35 cellular contexts compared by ENCODE assay signal in genomic region chr6:152259234-152259633, GRCh38.
"Had no signal": no experiment of that assay in that cellular context is flagged by ENCODE, and none has a peak within 500 bp of the region (broad histone marks: within the 10 kb centered on the region; RNA-seq: fewer than 3 reads in every experiment).

No MANE protein-coding gene starts in this region.

- H3K27ac Mint-ChIP-seq: activated B cell treated with CpG ODN at 0.5 μM for 24 hours; activated CD4-positive, alpha-beta memory T cell treated with anti-CD3 and anti-CD28 coated beads for 36 hours; activated CD4-positive, alpha-beta T cell treated with anti-CD3 and anti-CD28 coated beads, Interleukin-2, amount 10 ng/mL, durations not matched to agents 24 days and 14 days; activated CD8-positive, alpha-beta T cell treated with anti-CD3 and anti-CD28 coated beads for 36 hours; activated naive CD4-positive, alpha-beta T cell treated with anti-CD3 and anti-CD28 coated beads for 36 hours; activated naive CD4-positive, alpha-beta T cell treated with anti-CD3 and anti-CD28 coated beads, Interleukin-2, amount 50 U/mL, for 72 hours; activated naive CD8-positive, alpha-beta T cell treated with anti-CD3 and anti-CD28 coated beads for 36 hours; activated T-cell treated with anti-CD3 and anti-CD28 coated beads, Interleukin-2, amount 50 U/mL, for 72 hours; activated T-helper 1 cell treated with anti-CD3 and anti-CD28 coated beads, Interleukin-12 subunit alpha, Interleukin-12 subunit beta, Interleukin-2, Interleukin-4 antibody, amounts not matched to agents 30 ng/mL and 10 ng/mL and 1 ng/mL, durations not matched to agents 14 hours and 24 hours and 36 hours; activated T-helper 17 cell treated with anti-CD3 and anti-CD28 coated beads, Interleukin-2, amount 50 U/mL, for 72 hours; brain; T-helper 1 cell treated with Interleukin-12 subunit alpha and Interleukin-12 subunit beta and Interleukin-4 antibody, amounts not matched to agents 30 μg/mL and 1 μg/mL, for 36 hours; T-helper 2 cell treated with Interferon-gamma antibody and Interleukin-4, amounts not matched to agents 5 μg/mL and 100 μg/mL, for 36 hours had no signal

- H3K27me3 Mint-ChIP-seq: activated B cell treated with CpG ODN at 0.5 μM for 24 hours; activated CD4-positive, alpha-beta memory T cell treated with anti-CD3 and anti-CD28 coated beads for 36 hours; activated CD4-positive, alpha-beta T cell treated with anti-CD3 and anti-CD28 coated beads, Interleukin-2, amount 10 ng/mL, durations not matched to agents 24 days and 14 days; activated CD8-positive, alpha-beta T cell treated with anti-CD3 and anti-CD28 coated beads for 36 hours; activated naive CD8-positive, alpha-beta T cell treated with anti-CD3 and anti-CD28 coated beads for 36 hours; activated T-helper 17 cell treated with anti-CD3 and anti-CD28 coated beads, Interleukin-2, amount 50 U/mL, for 72 hours; brain had no signal

- H3K27ac ChIP-seq: adrenal gland, cardiac muscle cell, VCaP had no signal

- H3K4me1 Mint-ChIP-seq: activated B cell treated with CpG ODN at 0.5 μM for 24 hours; activated CD4-positive, alpha-beta T cell treated with anti-CD3 and anti-CD28 coated beads, Interleukin-2, amount 10 ng/mL, durations not matched to agents 24 days and 14 days; activated naive CD8-positive, alpha-beta T cell treated with anti-CD3 and anti-CD28 coated beads for 36 hours; activated T-helper 17 cell treated with anti-CD3 and anti-CD28 coated beads, Interleukin-2, amount 50 U/mL, for 72 hours; brain had no signal

- H3K9me3 ChIP-seq: adrenal gland had no signal

- H3K27me3 ChIP-seq: adrenal gland, cardiac muscle cell had no signal

- H3K4me3 ChIP-seq: adrenal gland, cardiac muscle cell had no signal

- H3K4me1 ChIP-seq: adrenal gland had no signal

- ATAC-seq: activated CD8-positive, alpha-beta T cell treated with anti-CD3 and anti-CD28 coated beads for 36 hours; activated naive CD4-positive, alpha-beta T cell treated with anti-CD3 and anti-CD28 coated beads, Interleukin-2, amount 50 U/mL, for 72 hours; activated T-cell treated with anti-CD3 and anti-CD28 coated beads, Interleukin-2, amount 50 U/mL, for 4 hours; activated T-cell treated with anti-CD3 and anti-CD28 coated beads, Interleukin-2, amount 50 U/mL, for 72 hours; activated T-helper 17 cell treated with anti-CD3 and anti-CD28 coated beads, Interleukin-2, amount 50 U/mL, for 72 hours had no signal

- H3K4me3 Mint-ChIP-seq: activated B cell treated with CpG ODN at 0.5 μM for 24 hours; activated CD4-positive, alpha-beta memory T cell treated with anti-CD3 and anti-CD28 coated beads for 36 hours; activated CD4-positive, alpha-beta T cell treated with anti-CD3 and anti-CD28 coated beads, Interleukin-2, amount 10 ng/mL, durations not matched to agents 24 days and 14 days; activated CD8-positive, alpha-beta T cell treated with anti-CD3 and anti-CD28 coated beads for 36 hours; activated naive CD4-positive, alpha-beta T cell treated with anti-CD3 and anti-CD28 coated beads for 36 hours; activated naive CD8-positive, alpha-beta T cell treated with anti-CD3 and anti-CD28 coated beads for 36 hours; activated T-cell treated with anti-CD3 and anti-CD28 coated beads, Interleukin-2, amount 50 U/mL, for 4 hours; activated T-cell treated with anti-CD3 and anti-CD28 coated beads, Interleukin-2, amount 50 U/mL, for 72 hours; activated T-helper 1 cell treated with anti-CD3 and anti-CD28 coated beads, Interleukin-12 subunit alpha, Interleukin-12 subunit beta, Interleukin-2, Interleukin-4 antibody, amounts not matched to agents 30 ng/mL and 10 ng/mL and 1 ng/mL, durations not matched to agents 14 hours and 24 hours and 36 hours; activated T-helper 17 cell treated with anti-CD3 and anti-CD28 coated beads, Interleukin-2, amount 50 U/mL, for 72 hours; brain; T-helper 1 cell treated with Interleukin-12 subunit alpha and Interleukin-12 subunit beta and Interleukin-4 antibody, amounts not matched to agents 30 μg/mL and 1 μg/mL, for 36 hours; T-helper 2 cell treated with Interferon-gamma antibody and Interleukin-4, amounts not matched to agents 5 μg/mL and 100 μg/mL, for 36 hours had no signal

- DNase-seq: activated B cell treated with CpG ODN at 0.5 μM for 24 hours; activated CD4-positive, alpha-beta memory T cell treated with anti-CD3 and anti-CD28 coated beads for 36 hours; activated CD4-positive, alpha-beta T cell treated with anti-CD3 and anti-CD28 coated beads for 4 hours; activated CD4-positive, alpha-beta T cell treated with anti-CD3 and anti-CD28 coated beads, Interleukin-2, amount 10 ng/mL, durations not matched to agents 24 days and 14 days; activated CD4-positive, alpha-beta T cell treated with anti-CD3 and anti-CD28 coated beads, Interleukin-2, amount 50 U/mL, for 1 hour; activated CD4-positive, alpha-beta T cell treated with anti-CD3 and anti-CD28 coated beads, Interleukin-2, amount 50 U/mL, for 4 hours; activated CD4-positive, CD25-positive, alpha-beta regulatory T cell treated with anti-CD3 and anti-CD28 coated beads, Interleukin-2, amount 50 U/mL, for 72 hours; activated CD8-positive, alpha-beta memory T cell treated with anti-CD3 and anti-CD28 coated beads, Interleukin-2, amount 50 U/mL, for 4 hours; activated CD8-positive, alpha-beta T cell treated with anti-CD3 and anti-CD28 coated beads for 36 hours; activated effector memory CD4-positive, alpha-beta T cell treated with anti-CD3 and anti-CD28 coated beads, Interleukin-2, amount 50 U/mL, for 16 hours; activated gamma-delta T cell treated with Interleukin-2 at 50 U/mL for 16 hours; activated naive CD4-positive, alpha-beta T cell; activated naive CD4-positive, alpha-beta T cell treated with anti-CD3 and anti-CD28 coated beads for 36 hours; activated naive CD4-positive, alpha-beta T cell treated with anti-CD3 and anti-CD28 coated beads, Interleukin-2, amount 50 U/mL, for 16 hours; activated naive CD8-positive, alpha-beta T cell treated with anti-CD3 and anti-CD28 coated beads for 36 hours; activated T-cell treated with anti-CD3 and anti-CD28 coated beads for 4 hours; activated T-cell treated with anti-CD3 and anti-CD28 coated beads, Interleukin-2, amount 50 U/mL, for 1 hour; activated T-cell treated with anti-CD3 and anti-CD28 coated beads, Interleukin-2, amount 50 U/mL, for 4 hours; activated T-cell treated with anti-CD3 and anti-CD28 coated beads, Interleukin-2, amount 50 U/mL, for 72 hours; adrenal gland; amniotic stem cell; aorta; caudate nucleus; SW 1271; T-helper 1 cell; T-helper 2 cell; T-helper 9 cell had no signal
